In genomic region chr12:11785722-11786121, GRCh38 we compare ENCODE assay signal across 13 cellular contexts.
A peak's percentile ranks its signal among the peaks of the same experiment; 100 is the strongest.
DNase-seq lines count a peak whose midpoint lies in the region; ATAC-seq and TF ChIP-seq lines count a peak whose summit lies in the region.
"Had no signal": no experiment of that assay in that cellular context is flagged by ENCODE, and none has a peak within 500 bp of the region (broad histone marks: within the 10 kb centered on the region; RNA-seq: fewer than 3 reads in every experiment).

No MANE protein-coding gene starts in this region.

- H3K27ac ChIP-seq in KOPT-K1 (ENCODE audit: low read depth, low read length, poor library complexity, severe bottlenecking) (peak overlapping the region; percentile 95), foreskin keratinocyte (no peak overlapping the region), skeletal muscle tissue (ENCODE audit: low read depth, low read length) (peak overlapping the region; percentile 86), Karpas-422 (ENCODE audit: low read length) (no peak overlapping the region)

- H3K4me1 ChIP-seq in adipocyte (ENCODE audit: control insufficient read depth, insufficient read depth, low read length) (peaks cover 22% of the 10 kb centered on the region), foreskin keratinocyte (no peaks in the 10 kb centered on the region), skeletal muscle tissue (ENCODE audit: control insufficient read depth in 3 of 3, insufficient read depth in 3 of 3, low read length in 3 of 3) (peaks cover 17 to 32% (median 23%) of the 10 kb centered on the region in 3 donors), Karpas-422 (ENCODE audit: low read length) (no peaks in the 10 kb centered on the region)

- no peak overlapping the region for H2AFZ ChIP-seq in Karpas-422 (ENCODE audit: low read length)

- H3K9me3 ChIP-seq in KOPT-K1 (ENCODE audit: insufficient read depth, low read length, poor library complexity, severe bottlenecking) (no peaks in the 10 kb centered on the region), adipocyte (ENCODE audit: control insufficient read depth, low read length) (no peaks in the 10 kb centered on the region), skeletal muscle tissue (ENCODE audit: control insufficient read depth in 3 of 3, low read length in 3 of 3) (no peaks in the 10 kb centered on the region), Karpas-422 (ENCODE audit: low read length) (no peaks in the 10 kb centered on the region)
- H3K9me3 ChIP-seq: stomach had no signal

- H3K27me3 ChIP-seq in adipocyte (replicated peaks; ENCODE audit: control insufficient read depth, insufficient read depth, low read length) (no peaks in the 10 kb centered on the region), foreskin keratinocyte (no peaks in the 10 kb centered on the region), skeletal muscle tissue (ENCODE audit: control insufficient read depth in 3 of 3, insufficient read depth in 3 of 3, low read length in 3 of 3) (no peaks in the 10 kb centered on the region), Karpas-422 (ENCODE audit: low read length) (no peaks in the 10 kb centered on the region)
- H3K27me3 ChIP-seq: stomach had no signal

- H3K4me2 ChIP-seq in Karpas-422 (ENCODE audit: low read depth, low read length, poor library complexity, severe bottlenecking): no peak overlapping the region

- H3K36me3 ChIP-seq in KOPT-K1 (ENCODE audit: insufficient read depth, low read length) (no peaks in the 10 kb centered on the region), adipocyte (ENCODE audit: control insufficient read depth, insufficient read depth, low read length, severe bottlenecking) (no peaks in the 10 kb centered on the region), skeletal muscle tissue (ENCODE audit: control insufficient read depth in 3 of 3, insufficient read depth in 3 of 3, low read length in 3 of 3) (no peaks in the 10 kb centered on the region), Karpas-422 (ENCODE audit: insufficient read depth, low read length) (no peaks in the 10 kb centered on the region)
- H3K36me3 ChIP-seq: stomach had no signal

- H3K9ac ChIP-seq in adipocyte (ENCODE audit: low read length): no peak overlapping the region
- no peak overlapping the region for H3K9ac ChIP-seq in skeletal muscle tissue (ENCODE audit: low read depth in 1 of 3, low read length in 3 of 3)
- no peak overlapping the region for H3K9ac ChIP-seq in Karpas-422 (ENCODE audit: low read length)

- TF ChIP-seq CTCF in foreskin keratinocyte (conservative IDR thresholded peaks at IDR 0.05): no peak

- ATAC-seq in foreskin keratinocyte (no peak), HG03460 (IDR thresholded peaks at IDR 0.05; ENCODE audit: unreplicated experiment) (no peak)

- no peaks in the 10 kb centered on the region for H3K9me2 ChIP-seq in Karpas-422 (replicated peaks; ENCODE audit: insufficient read depth, low read length)

- H4K20me1 ChIP-seq in Karpas-422 (ENCODE audit: insufficient read depth, low read depth, low read length): no peaks in the 10 kb centered on the region

- no peaks in the 10 kb centered on the region for H3K79me2 ChIP-seq in Karpas-422 (ENCODE audit: low read length)

- no peak overlapping the region for H3K4me3 ChIP-seq in adipocyte (ENCODE audit: low read length)
- H3K4me3 ChIP-seq in skeletal muscle tissue (ENCODE audit: low read length in 3 of 3): no peak overlapping the region
- H3K4me3 ChIP-seq in Karpas-422 (ENCODE audit: low read length): no peak overlapping the region
- H3K4me3 ChIP-seq: stomach had no signal

- DNase-seq in adipocyte (ENCODE audit: low read depth) (peak; percentile 84), foreskin keratinocyte (peak; percentile 48 to 72), Karpas-422 (no peak), NCI-H1436 treated with DMSO at 0.1 percent for 48 hours (lab: John Stamatoyannopoulos, UW) (no peak)
- DNase-seq: activated naive CD4-positive, alpha-beta T cell treated with anti-CD3 and anti-CD28 coated beads, Interleukin-2, amount 50 U/mL, for 16 hours; mesenchymal stem cell; NCI-H187; posterior cingulate gyrus; stimulated activated CD4-positive, alpha-beta T cell treated with anti-CD3 and anti-CD28 coated beads, Interleukin-4, amount 100 ng/mL, for 24 hours; stomach had no signal

Comparison
In these comparisons a context has a peak if more than half of its experiments do, and no peak if none do; other contexts are left out.
1. H3K27ac ChIP-seq: peak in KOPT-K1 (single experiment) and skeletal muscle tissue (single experiment); none in foreskin keratinocyte (single experiment) and Karpas-422 (single experiment).
2. DNase-seq: peak in adipocyte (single experiment) and foreskin keratinocyte (2 of 2); none in Karpas-422 (single experiment) and NCI-H1436 treated with DMSO at 0.1 percent for 48 hours (single experiment).